Comparison of ENCODE assay signal across 10 cellular contexts in genomic region chr17:77555741-77556291, GRCh38.
A peak's percentile ranks its signal among the peaks of the same experiment; 100 is the strongest.
DNase-seq lines count a peak whose midpoint lies in the region; ATAC-seq and TF ChIP-seq lines count a peak whose summit lies in the region.
"Had no signal": no experiment of that assay in that cellular context is flagged by ENCODE, and none has a peak within 500 bp of the region (broad histone marks: within the 10 kb centered on the region; RNA-seq: fewer than 3 reads in every experiment).

No MANE protein-coding gene starts in this region.

- no peaks in the 10 kb centered on the region for H3K27me3 Mint-ChIP-seq in activated naive CD8-positive, alpha-beta T cell treated with anti-CD3 and anti-CD28 coated beads, Interleukin-2, amount 50 U/mL, for 24 hours

- H3K27ac Mint-ChIP-seq in activated naive CD8-positive, alpha-beta T cell treated with anti-CD3 and anti-CD28 coated beads, Interleukin-2, amount 50 U/mL, for 24 hours = no peak overlapping the region

- no peak for ATAC-seq in activated naive CD8-positive, alpha-beta T cell treated with anti-CD3 and anti-CD28 coated beads, Interleukin-2, amount 50 U/mL, for 24 hours
- no peak for ATAC-seq in GM19452 (IDR thresholded peaks at IDR 0.05; ENCODE audit: unreplicated experiment)

- H3K9me3 Mint-ChIP-seq in activated naive CD8-positive, alpha-beta T cell treated with anti-CD3 and anti-CD28 coated beads, Interleukin-2, amount 50 U/mL, for 24 hours = no peaks in the 10 kb centered on the region

- no peaks in the 10 kb centered on the region for H3K36me3 Mint-ChIP-seq in activated naive CD8-positive, alpha-beta T cell treated with anti-CD3 and anti-CD28 coated beads, Interleukin-2, amount 50 U/mL, for 24 hours (ENCODE audit: low read depth)

- H3K4me3 Mint-ChIP-seq in activated naive CD8-positive, alpha-beta T cell treated with anti-CD3 and anti-CD28 coated beads, Interleukin-2, amount 50 U/mL, for 24 hours = no peak overlapping the region

- TF ChIP-seq CTCF in retinal pigment epithelial cell (conservative IDR thresholded peaks at IDR 0.05; ENCODE audit: low read depth, low read length) = no peak

- no peak overlapping the region for H3K4me3 ChIP-seq in retinal pigment epithelial cell (ENCODE audit: low read length)
- H3K4me3 ChIP-seq: cardiac muscle cell had no signal

- no peaks in the 10 kb centered on the region for H3K4me1 Mint-ChIP-seq in activated naive CD8-positive, alpha-beta T cell treated with anti-CD3 and anti-CD28 coated beads, Interleukin-2, amount 50 U/mL, for 24 hours

- DNase-seq in LHCN-M2 (ENCODE audit: low read depth) (peak; percentile 23), NCI-H774 (lab: John Stamatoyannopoulos, UW) (peak; percentile 83), glomerular visceral epithelial cell (ENCODE audit: extremely low spot score) (peak; percentile 65), retinal pigment epithelial cell (ENCODE audit: low read depth) (peak; percentile 29), cortex of kidney (lab: John Stamatoyannopoulos, UW) (no peak), NCI-H1930 (lab: John Stamatoyannopoulos, UW) (no peak)
- DNase-seq in activated naive CD8-positive, alpha-beta T cell treated with anti-CD3 and anti-CD28 coated beads, Interleukin-2, amount 50 U/mL, for 24 hours = no peak
- DNase-seq: IMR-90 had no signal

Comparison
In these comparisons a context has a peak if more than half of its experiments do, and no peak if none do; other contexts are left out.
1. DNase-seq: peak in LHCN-M2 (single experiment), NCI-H774 (single experiment), glomerular visceral epithelial cell (single experiment) and retinal pigment epithelial cell (single experiment); none in activated naive CD8-positive, alpha-beta T cell treated with anti-CD3 and anti-CD28 coated beads, Interleukin-2, amount 50 U/mL, for 24 hours (single experiment), cortex of kidney (single experiment) and NCI-H1930 (0 of 2).